8 cellular contexts compared by ENCODE assay signal in genomic region chr9:107259751-107260313, GRCh38. TPM values are rescaled to one million over a fixed set of nuclear protein-coding genes. Genes with fewer than 3 reads are reported as not detected.
DNase-seq lines count a peak whose midpoint lies in the region; ATAC-seq, FAIRE-seq and TF ChIP-seq lines count a peak whose summit lies in the region.
"Not testable (repeated sequence)": the region's sequence is repeated elsewhere in the genome, so short reads cannot be mapped to it uniquely, and the experiment has no call there.

No MANE protein-coding gene starts in this region.

- not testable (repeated sequence) for DNase-seq in PC-9; GM12878 (ENCODE audit: low read depth, low spot score); naive B cell; trophoblast cell

- H3K79me1 ChIP-seq in trophoblast cell (ENCODE audit: low read length) = not testable (repeated sequence)

- H2BK5ac ChIP-seq in trophoblast cell (ENCODE audit: low read depth, low read length, poor library complexity) = not testable (repeated sequence)

- H3K4me2 ChIP-seq in BLaER1 treated with 17β-estradiol and CSF1 and Interleukin-3, amounts not matched to agents 10 nM and 100 nM = peak overlapping the region; percentile 50 to 78 (median 67)
- peak overlapping the region; percentile 65 for H3K4me2 ChIP-seq in OCI-LY1 (ENCODE audit: low read length)
- H3K4me2 ChIP-seq in PC-9 = peak overlapping the region; percentile 55
- H3K4me2 ChIP-seq in GM12878 (ENCODE audit: control insufficient read depth, insufficient read depth) = peak overlapping the region; percentile 88
- not testable (repeated sequence) for H3K4me2 ChIP-seq in trophoblast cell (ENCODE audit: low read length)

- not testable (repeated sequence) for H3K36me3 Mint-ChIP-seq in naive B cell

- not testable (repeated sequence) for H3K27ac ChIP-seq in BLaER1 treated with 17β-estradiol and CSF1 and Interleukin-3, amounts not matched to agents 10 nM and 100 nM; GM12878 (ENCODE audit: control insufficient read depth, insufficient read depth)
- H3K27ac ChIP-seq in OCI-LY1 (ENCODE audit: low read depth, low read length, poor library complexity, severe bottlenecking) (peak overlapping the region; percentile 88), PC-9 (peak overlapping the region; percentile 64), liver (ENCODE audit: low read depth in 1 of 2, low read length in 2 of 2) (peak overlapping the region in 1 of 2 donors; percentile 45), trophoblast cell (ENCODE audit: low read depth, low read length) (peak overlapping the region; percentile 41), subcutaneous abdominal adipose tissue (ENCODE audit: low read depth, low read length) (peak overlapping the region; percentile 43)

- H3K9ac ChIP-seq in BLaER1 treated with 17β-estradiol and CSF1 and Interleukin-3, amounts not matched to agents 10 nM and 100 nM; OCI-LY1 (ENCODE audit: low read length); GM12878 (ENCODE audit: control insufficient read depth, insufficient read depth, low read length); liver (ENCODE audit: low read depth in 1 of 2, low read length in 2 of 2); trophoblast cell (ENCODE audit: low read length); subcutaneous abdominal adipose tissue (ENCODE audit: low read length in 5 of 5): not testable (repeated sequence)

- POLR2A ChIA-PET in PC-9 (lab: Charles Lee; ENCODE audit: unreplicated experiment) = interaction anchor here (1.2 kb wide), 1 partner anchor 10 kb away, joined by 6 read pairs; no protein-coding TSS in a partner anchor
- POLR2A ChIA-PET in GM12878 (lab: Charles Lee) = interaction anchor here (0.7 to 5.7 kb wide), 19 partner anchors 10 to 391 kb away, joined by 3 to 39 read pairs (median 4); partner anchors contain the start of gene RAD23B

- TF ChIP-seq CTCF in OCI-LY1 (IDR thresholded peaks at IDR 0.05; ENCODE audit: low read length); PC-9 (conservative IDR thresholded peaks at IDR 0.05); GM12878 (IDR thresholded peaks at IDR 0.05 in 2 of 3, conservative IDR thresholded peaks at IDR 0.05 in 1 of 3; ENCODE audit: control insufficient read depth in 2 of 3, extremely low read depth in 1 of 3, insufficient read depth in 1 of 3, low read depth in 3 of 3, low read length in 3 of 3); liver (IDR thresholded peaks at IDR 0.05; ENCODE audit: low read depth, low read length, missing input control): not testable (repeated sequence)

- H4K91ac ChIP-seq in trophoblast cell (ENCODE audit: low read depth, low read length) = peak overlapping the region; percentile 68

- SMC1A ChIA-PET in GM12878 (lab: Charles Lee; ENCODE audit: uncharacterized antibody, unreplicated experiment) = interaction anchor here (0.8 to 5.7 kb wide), 37 partner anchors 9 to 279 kb away, joined by 3 to 104 read pairs (median 6); partner anchors contain the start of gene RAD23B

- H3K4me3 ChIP-seq in BLaER1 treated with 17β-estradiol and CSF1 and Interleukin-3, amounts not matched to agents 10 nM and 100 nM; OCI-LY1 (ENCODE audit: low read depth, low read length, poor library complexity, severe bottlenecking); PC-9; GM12878; liver (ENCODE audit: low read depth in 1 of 3, low read length in 3 of 3); trophoblast cell (ENCODE audit: low read depth, low read length); subcutaneous abdominal adipose tissue (ENCODE audit: low read depth in 1 of 5, low read length in 5 of 5): not testable (repeated sequence)

- H3K4me1 Mint-ChIP-seq in naive B cell = peaks cover 20 to 26% (median 22%) of the 10 kb centered on the region in 3 donors

- H2BK120ac ChIP-seq in trophoblast cell (ENCODE audit: insufficient read depth, low read length, poor library complexity) = peak overlapping the region; percentile 33

- not testable (repeated sequence) for H4K8ac ChIP-seq in trophoblast cell (ENCODE audit: low read depth, low read length)

- peak overlapping the region; percentile 44 to 93 (median 75) for H3K27ac Mint-ChIP-seq in naive B cell

- 72% methylated on average over 12 of the region's 13 CpGs for WGBS in GM12878 (ENCODE audit: insufficient coverage, insufficient replicate concordance, low lambda C conversion rate, missing lambda C conversion rate)
- WGBS in liver = 67% methylated on average over 13 of the region's 13 CpGs
- no CpG with 5 or more reads among the region's 13 CpGs for WGBS in trophoblast cell (ENCODE audit: extremely low coverage, insufficient coverage, insufficient read length)

- H3K18ac ChIP-seq in trophoblast cell (ENCODE audit: low read length) = not testable (repeated sequence)

- H2BK12ac ChIP-seq in trophoblast cell (ENCODE audit: low read length) = peak overlapping the region; percentile 71

- peaks cover 13 to 22% (median 20%) of the 10 kb centered on the region in 10 experiments for H3K4me1 ChIP-seq in BLaER1 treated with 17β-estradiol and CSF1 and Interleukin-3, amounts not matched to agents 10 nM and 100 nM
- H3K4me1 ChIP-seq in OCI-LY1 (ENCODE audit: insufficient read depth, low read length, severe bottlenecking) (peaks cover 19% of the 10 kb centered on the region), PC-9 (replicated peaks; ENCODE audit: insufficient read depth) (peaks cover 25% of the 10 kb centered on the region), GM12878 (ENCODE audit: control insufficient read depth, insufficient read depth, low read length) (peaks cover 11% of the 10 kb centered on the region), liver (ENCODE audit: control insufficient read depth in 4 of 4, insufficient read depth in 4 of 4, low read length in 3 of 4) (peaks cover 1 to 18% (median 15%) of the 10 kb centered on the region in 4 donors), trophoblast cell (ENCODE audit: control insufficient read depth in 1 of 2, insufficient read depth in 2 of 2, low read length in 2 of 2) (peaks cover 3 to 13% of the 10 kb centered on the region in 2 experiments), subcutaneous abdominal adipose tissue (ENCODE audit: control insufficient read depth in 5 of 5, insufficient read depth in 5 of 5, low read length in 5 of 5) (peaks cover 0 to 13% (median 11%) of the 10 kb centered on the region in 5 donors)

- TF ChIP-seq RAD21 in GM12878 (IDR thresholded peaks at IDR 0.05; ENCODE audit: insufficient read depth, low read depth, low read length); liver (IDR thresholded peaks at IDR 0.05): not testable (repeated sequence)

- not testable (repeated sequence) for H3K27me3 Mint-ChIP-seq in naive B cell

- RAD21 ChIA-PET in GM12878 (lab: Charles Lee; ENCODE audit: unreplicated experiment) = interaction anchor here (0.9 to 4.5 kb wide), 35 partner anchors 10 to 396 kb away, joined by 3 to 84 read pairs (median 6); partner anchors contain the start of gene RAD23B

- H2AK5ac ChIP-seq in trophoblast cell (ENCODE audit: low read length) = not testable (repeated sequence)

- in situ Hi-C loops in GM12878 (cut with MboI) = not testable (repeated sequence)

- FAIRE-seq in GM12878 (lab: Jason Lieb, UNC) = not testable (repeated sequence)

- not testable (repeated sequence) for BruUV-seq in PC-9 (replicated peaks; lab: Mats Ljungman, UMichigan); GM12878 (replicated peaks; lab: Mats Ljungman, UMichigan)

- H3K79me2 ChIP-seq in OCI-LY1 (ENCODE audit: insufficient read depth, low read length); PC-9 (ENCODE audit: low read depth); GM12878 (ENCODE audit: control insufficient read depth, insufficient read depth, low read length); trophoblast cell (ENCODE audit: control insufficient read depth, insufficient read depth, low read length, poor library complexity): not testable (repeated sequence)

- CTCF ChIA-PET in PC-9 (lab: Charles Lee) = not testable (repeated sequence)
- CTCF ChIA-PET in GM12878 (lab: Yijun Ruan, JAX) = interaction anchor here (0.6 to 4.2 kb wide), 20 partner anchors 9 to 834 kb away, joined by 3 to 39 read pairs (median 6); no protein-coding TSS in a partner anchor

- not testable (repeated sequence) for H3K27me3 ChIP-seq in BLaER1 treated with 17β-estradiol and CSF1 and Interleukin-3, amounts not matched to agents 10 nM and 100 nM; OCI-LY1 (ENCODE audit: insufficient read depth, low read length); PC-9 (ENCODE audit: insufficient read depth, low read depth); GM12878 (replicated peaks in 1 of 2; ENCODE audit: control insufficient read depth in 2 of 2, insufficient read depth in 2 of 2, low read length in 1 of 2); liver (ENCODE audit: control insufficient read depth in 4 of 4, insufficient read depth in 4 of 4, low read length in 3 of 4); trophoblast cell (ENCODE audit: insufficient read depth, low read length); subcutaneous abdominal adipose tissue (ENCODE audit: control insufficient read depth in 5 of 5, insufficient read depth in 4 of 5, low read length in 5 of 5)

- H3K4me3 Mint-ChIP-seq in naive B cell = peak overlapping the region in 7 of 8 donors; percentile 17 to 86 (median 67)

- not testable (repeated sequence) for TF ChIP-seq EP300 in GM12878 (IDR thresholded peaks at IDR 0.05; ENCODE audit: borderline replicate concordance in 1 of 2, control insufficient read depth in 1 of 2, low read depth in 2 of 2, low read length in 2 of 2)

- H3K9me3 Mint-ChIP-seq in naive B cell = not testable (repeated sequence)

- TF ChIP-seq POLR2A in GM12878 (IDR thresholded peaks at IDR 0.05; ENCODE audit: low read depth, low read length) = not testable (repeated sequence)

- not testable (repeated sequence) for H3K9me2 ChIP-seq in OCI-LY1 (ENCODE audit: low read depth, low read length); PC-9 (ENCODE audit: insufficient read depth)

- not testable (repeated sequence) for H3K36me3 ChIP-seq in BLaER1 treated with 17β-estradiol and CSF1 and Interleukin-3, amounts not matched to agents 10 nM and 100 nM; OCI-LY1 (ENCODE audit: insufficient read depth, low read length); PC-9 (ENCODE audit: low read depth); GM12878 (ENCODE audit: control insufficient read depth in 2 of 2, insufficient read depth in 2 of 2, low read length in 1 of 2); liver (ENCODE audit: control insufficient read depth in 4 of 4, insufficient read depth in 3 of 4, low read depth in 1 of 4, low read length in 3 of 4); trophoblast cell (ENCODE audit: control insufficient read depth in 1 of 2, insufficient read depth in 2 of 2, low read length in 2 of 2); subcutaneous abdominal adipose tissue (ENCODE audit: control insufficient read depth in 5 of 5, insufficient read depth in 5 of 5, low read length in 5 of 5)

- H4K20me1 ChIP-seq in BLaER1 treated with 17β-estradiol and CSF1 and Interleukin-3, amounts not matched to agents 10 nM and 100 nM = peaks cover 0 to 16% (median 0%) of the 10 kb centered on the region in 11 experiments; a peak in 9 of 22 replicates
- not testable (repeated sequence) for H4K20me1 ChIP-seq in OCI-LY1 (ENCODE audit: insufficient read depth, low read length); PC-9 (ENCODE audit: insufficient read depth); GM12878 (ENCODE audit: control insufficient read depth, insufficient read depth)

- peak overlapping the region; percentile 44 for H3K14ac ChIP-seq in trophoblast cell (ENCODE audit: low read length)

- not testable (repeated sequence) for H3K4ac ChIP-seq in trophoblast cell (ENCODE audit: low read depth, low read length)

- ATAC-seq in GM12878; naive B cell (ENCODE audit: low read depth in 2 of 2): not testable (repeated sequence)

- not testable (repeated sequence) for H3K9me3 ChIP-seq in BLaER1 treated with 17β-estradiol and CSF1 and Interleukin-3, amounts not matched to agents 10 nM and 100 nM (replicated peaks in 1 of 11); OCI-LY1 (ENCODE audit: low read length); PC-9 (ENCODE audit: insufficient read depth, low read depth); GM12878 (replicated peaks; ENCODE audit: control insufficient read depth, insufficient read depth, low read length); liver (ENCODE audit: control insufficient read depth in 4 of 4, low read length in 3 of 4); trophoblast cell (ENCODE audit: insufficient read depth, low read depth, low read length); subcutaneous abdominal adipose tissue (ENCODE audit: control insufficient read depth in 5 of 5, low read length in 5 of 5)

- not testable (repeated sequence) for H4K12ac ChIP-seq in trophoblast cell (ENCODE audit: low read depth, low read length)

- intact Hi-C loops in PC-9 (cut with micrococcal nuclease; ENCODE audit: unreplicated experiment) = not testable (repeated sequence)
- intact Hi-C loops in GM12878 (cut with micrococcal nuclease; ENCODE audit: unreplicated experiment) = loop anchor here (2.0 to 5.0 kb wide), 4 partner anchors 23 to 83 kb away; partner anchors contain the start of gene RAD23B

- not testable (repeated sequence) for H3F3A ChIP-seq in OCI-LY1 (ENCODE audit: insufficient read depth, low read length)
- H3F3A ChIP-seq in PC-9 (ENCODE audit: insufficient read depth, low read depth) = peaks cover 21% of the 10 kb centered on the region

- not testable (repeated sequence) for H3K23ac ChIP-seq in trophoblast cell (ENCODE audit: low read length)

- H2AFZ ChIP-seq in OCI-LY1 (ENCODE audit: low read length); PC-9; GM12878 (ENCODE audit: control insufficient read depth, low read depth, low read length); trophoblast cell (ENCODE audit: insufficient read depth, low read length, poor library complexity): not testable (repeated sequence)

RNA-seq across cellular contexts. Expression of gene RAD23B, which starts 23.2 kb away (rescaled TPM):
- 164 and 176 TPM in 2 replicates for total RNA-seq in PC-9 (2021)
- total RNA-seq in GM12878 (2013; cell fraction: nucleolus; rRNA removed) = 48.5 and 52.7 TPM in 2 replicates
- total RNA-seq in GM12878 (2014; rRNA removed) = 36.1 and 37.4 TPM in 2 replicates
- total RNA-seq in GM12878 (2014; rRNA removed; fragmentation: Illumina TruSeq; extraction: Trizol) = 98.9 and 101 TPM in 2 replicates
- 108 and 116 TPM in 2 replicates for total RNA-seq in GM12878 (2021)
- 38.4 TPM for polyA plus RNA-seq in GM12878 (2011; ENCODE audit: low read depth)
- polyA plus RNA-seq in GM12878 (2011; rRNA removed) = 241 and 256 TPM in 2 replicates
- 195 and 228 TPM in 2 replicates for polyA plus RNA-seq in GM12878 (2011; cell fraction: cytosol; rRNA removed)
- 62.2 and 64.1 TPM in 2 replicates for polyA plus RNA-seq in GM12878 (2011; cell fraction: nucleus; rRNA removed)
- 58.1 and 60.0 TPM in 2 replicates for polyA plus RNA-seq in GM12878 (2012)
- 143 and 150 TPM in 2 replicates for polyA plus RNA-seq in GM12878 (2014; fragmentation: Illumina TruSeq; extraction: Trizol)
- polyA plus RNA-seq in GM12878 (2014; fragmentation: Nextera tagmentation; extraction: Ambion mirVana) = 10 to 100 TPM; 24.1 to 26.4 TPM
- 73.1 and 73.5 TPM in 2 replicates for polyA plus RNA-seq in GM12878 (2014; rRNA removed)
- polyA plus RNA-seq in GM12878 (2016; fragmentation: Nextera tagmentation; extraction: Ambion mirVana) = 10 to 100 TPM; 10.3 to 10.5 TPM
- polyA minus RNA-seq in GM12878 (2011; rRNA and poly(A)+ RNA removed) = 209 and 261 TPM in 2 replicates
- 141 and 153 TPM in 2 replicates for polyA minus RNA-seq in GM12878 (2011; cell fraction: cytosol; rRNA and poly(A)+ RNA removed)
- 34.8 and 64.1 TPM in 2 replicates for polyA minus RNA-seq in GM12878 (2011; cell fraction: nucleus; rRNA and poly(A)+ RNA removed)
- 100 to 1,000 TPM in 1 of 2 donors, 10 to 100 TPM in 1; 66.4 to 101 TPM for total RNA-seq in liver
- 10 to 100 TPM; 13.6 to 56.8 TPM for polyA plus RNA-seq in liver
- 10 to 100 TPM; 11.7 to 33.6 (median 25.2) TPM for polyA plus RNA-seq in naive B cell (ENCODE audit: low read depth in 6 of 6)
- 272 and 284 TPM in 2 replicates for polyA plus RNA-seq in trophoblast cell (2013)
